13 cellular contexts compared by ENCODE assay signal in genomic region chr1:156684227-156684782, GRCh38. TPM values are rescaled to one million over a fixed set of nuclear protein-coding genes. Genes with fewer than 3 reads are reported as not detected.
DNase-seq lines count a peak whose midpoint lies in the region; ATAC-seq and TF ChIP-seq lines count a peak whose summit lies in the region.
"Had no signal": no experiment of that assay in that cellular context is flagged by ENCODE, and none has a peak within 500 bp of the region (broad histone marks: within the 10 kb centered on the region; RNA-seq: fewer than 3 reads in every experiment).

No MANE protein-coding gene starts in this region.

- H3K4me3 ChIP-seq in Jurkat, Clone E6-1 (ENCODE audit: low read length): no peak overlapping the region
- H3K4me3 ChIP-seq in heart right ventricle: no peak overlapping the region
- H3K4me3 ChIP-seq: SJSA1 had no signal

- peaks cover 38% of the 10 kb centered on the region for H3K27me3 Mint-ChIP-seq in activated T-helper 1 cell treated with anti-CD3 and anti-CD28 coated beads, Interleukin-12 subunit alpha, Interleukin-12 subunit beta, Interleukin-2, Interleukin-4 antibody, amounts not matched to agents 30 ng/mL and 10 ng/mL and 1 ng/mL, durations not matched to agents 14 hours and 24 hours and 36 hours (ENCODE audit: insufficient read depth)
- peaks cover 14 to 38% (median 31%) of the 10 kb centered on the region in 5 donors for H3K27me3 Mint-ChIP-seq in naive thymus-derived CD8-positive, alpha-beta T cell

- peaks cover 0 to 5% (median 2%) of the 10 kb centered on the region in 9 donors for H3K4me1 ChIP-seq in heart right ventricle

- H3K27ac Mint-ChIP-seq in activated T-helper 1 cell treated with anti-CD3 and anti-CD28 coated beads, Interleukin-12 subunit alpha, Interleukin-12 subunit beta, Interleukin-2, Interleukin-4 antibody, amounts not matched to agents 30 ng/mL and 10 ng/mL and 1 ng/mL, durations not matched to agents 14 hours and 24 hours and 36 hours: no peak overlapping the region
- H3K27ac Mint-ChIP-seq in naive thymus-derived CD8-positive, alpha-beta T cell: peak overlapping the region in 1 of 10 donors; percentile 37

- no peak overlapping the region for H3K4me3 Mint-ChIP-seq in activated T-helper 1 cell treated with anti-CD3 and anti-CD28 coated beads, Interleukin-12 subunit alpha, Interleukin-12 subunit beta, Interleukin-2, Interleukin-4 antibody, amounts not matched to agents 30 ng/mL and 10 ng/mL and 1 ng/mL, durations not matched to agents 14 hours and 24 hours and 36 hours
- no peak overlapping the region for H3K4me3 Mint-ChIP-seq in naive thymus-derived CD8-positive, alpha-beta T cell

- no peaks in the 10 kb centered on the region for H3K36me3 Mint-ChIP-seq in activated T-helper 1 cell treated with anti-CD3 and anti-CD28 coated beads, Interleukin-12 subunit alpha, Interleukin-12 subunit beta, Interleukin-2, Interleukin-4 antibody, amounts not matched to agents 30 ng/mL and 10 ng/mL and 1 ng/mL, durations not matched to agents 14 hours and 24 hours and 36 hours (ENCODE audit: low read depth)
- no peaks in the 10 kb centered on the region for H3K36me3 Mint-ChIP-seq in naive thymus-derived CD8-positive, alpha-beta T cell

- H3K9me3 Mint-ChIP-seq in activated T-helper 1 cell treated with anti-CD3 and anti-CD28 coated beads, Interleukin-12 subunit alpha, Interleukin-12 subunit beta, Interleukin-2, Interleukin-4 antibody, amounts not matched to agents 30 ng/mL and 10 ng/mL and 1 ng/mL, durations not matched to agents 14 hours and 24 hours and 36 hours: no peaks in the 10 kb centered on the region
- H3K9me3 Mint-ChIP-seq in naive thymus-derived CD8-positive, alpha-beta T cell: no peaks in the 10 kb centered on the region

- ATAC-seq in naive thymus-derived CD8-positive, alpha-beta T cell: peak; percentile 53 to 79
- no peak for ATAC-seq in heart right ventricle

- DNase-seq in SKM-1 treated with dmso at 0.1 percent for 144 hours (lab: John Stamatoyannopoulos, UW; ENCODE audit: unreplicated experiment): peak; percentile 42
- no peak for DNase-seq in SKM-1 (lab: John Stamatoyannopoulos, UW; ENCODE audit: unreplicated experiment)
- DNase-seq in Jurkat, Clone E6-1 (ENCODE audit: low read depth, low spot score): peak; percentile 47
- DNase-seq in activated T-helper 1 cell treated with anti-CD3 and anti-CD28 coated beads, Interleukin-12 subunit alpha, Interleukin-12 subunit beta, Interleukin-2, Interleukin-4 antibody, amounts not matched to agents 30 ng/mL and 10 ng/mL and 1 ng/mL, durations not matched to agents 14 hours and 24 hours and 36 hours (ENCODE audit: low spot score): peak; percentile 36
- DNase-seq in naive thymus-derived CD8-positive, alpha-beta T cell: peak in 2 of 10 donors; percentile 31 to 41
- no peak for DNase-seq in heart right ventricle
- DNase-seq in occipital lobe (lab: John Stamatoyannopoulos, UW): no peak
- DNase-seq in foreskin melanocyte: no peak
- DNase-seq: activated gamma-delta T cell, glutamatergic neuron, NCI-H1048 had no signal

- H3K9me3 ChIP-seq in heart right ventricle: no peaks in the 10 kb centered on the region
- H3K9me3 ChIP-seq: neutrophil, SJSA1 had no signal

- intact Hi-C loops in activated T-helper 1 cell treated with anti-CD3 and anti-CD28 coated beads, Interleukin-12 subunit alpha, Interleukin-12 subunit beta, Interleukin-2, Interleukin-4 antibody, amounts not matched to agents 30 ng/mL and 10 ng/mL and 1 ng/mL, durations not matched to agents 14 hours and 24 hours and 36 hours (cut with micrococcal nuclease): no loop called here
- intact Hi-C loops in heart right ventricle (cut with DNase I): loop anchor here in 2 of 10 donors (10.0 kb wide), 2 partner anchors 180 to 240 kb away; partner anchors contain the start of genes LRRC71 (in 1 of the 2) and NTRK1 (in 1 of the 2)

- H3K27ac ChIP-seq in heart right ventricle: no peak overlapping the region
- H3K27ac ChIP-seq: neutrophil, SJSA1 had no signal

- POLR2A ChIA-PET in naive thymus-derived CD8-positive, alpha-beta T cell (lab: Charles Lee): interaction anchor here (1.6 kb wide), 1 partner anchor 44 kb away, joined by 5 read pairs; the partner anchor contains the start of genes ISG20L2 and METTL25B

- H3K27me3 ChIP-seq in heart right ventricle: peaks cover 0 to 66% (median 12%) of the 10 kb centered on the region in 7 donors

- no peak for TF ChIP-seq CTCF in heart right ventricle (IDR thresholded peaks at IDR 0.05)

- WGBS in heart right ventricle, 2 donors: 79 to 81% methylated on average over 5 of the region's 5 CpGs

- peaks cover 20% of the 10 kb centered on the region for H3K4me1 Mint-ChIP-seq in activated T-helper 1 cell treated with anti-CD3 and anti-CD28 coated beads, Interleukin-12 subunit alpha, Interleukin-12 subunit beta, Interleukin-2, Interleukin-4 antibody, amounts not matched to agents 30 ng/mL and 10 ng/mL and 1 ng/mL, durations not matched to agents 14 hours and 24 hours and 36 hours (ENCODE audit: low read depth)
- H3K4me1 Mint-ChIP-seq in naive thymus-derived CD8-positive, alpha-beta T cell: peaks cover 2 to 21% (median 19%) of the 10 kb centered on the region in 4 donors

- H3K36me3 ChIP-seq in heart right ventricle: no peaks in the 10 kb centered on the region
- H3K36me3 ChIP-seq: neutrophil, SJSA1 had no signal

RNA-seq across cellular contexts. Expression of gene NES, which starts 7.1 kb away (rescaled TPM):
- polyA plus RNA-seq in Jurkat, Clone E6-1 (2012; ENCODE audit: insufficient read depth, insufficient read length): not detected
- total RNA-seq in activated T-helper 1 cell treated with anti-CD3 and anti-CD28 coated beads, Interleukin-12 subunit alpha, Interleukin-12 subunit beta, Interleukin-2, Interleukin-4 antibody, amounts not matched to agents 30 ng/mL and 10 ng/mL and 1 ng/mL, durations not matched to agents 14 hours and 24 hours and 36 hours: not detected in 2 replicates
- not detected for total RNA-seq in naive thymus-derived CD8-positive, alpha-beta T cell
- not detected for polyA plus RNA-seq in naive thymus-derived CD8-positive, alpha-beta T cell
- total RNA-seq in heart right ventricle (100 to 1,000 TPM in 9 of 10 donors, 10 to 100 TPM in 1; 84.6 to 389 (median 196) TPM), occipital lobe (24.0 TPM)
- 100 to 1,000 TPM in 1 of 2 donors, 10 to 100 TPM in 1; 46.8 to 116 TPM for polyA plus RNA-seq in heart right ventricle

RNA-seq across cellular contexts. Expression of gene CRABP2, which starts 21.1 kb away (rescaled TPM):
- polyA plus RNA-seq in Jurkat, Clone E6-1 (2012; ENCODE audit: insufficient read depth, insufficient read length): 1.9 TPM
- 1.4 and 1.6 TPM in 2 replicates for total RNA-seq in activated T-helper 1 cell treated with anti-CD3 and anti-CD28 coated beads, Interleukin-12 subunit alpha, Interleukin-12 subunit beta, Interleukin-2, Interleukin-4 antibody, amounts not matched to agents 30 ng/mL and 10 ng/mL and 1 ng/mL, durations not matched to agents 14 hours and 24 hours and 36 hours
- total RNA-seq in naive thymus-derived CD8-positive, alpha-beta T cell: 1 to 10 TPM in 1 of 2 experiments, under 1 TPM in 1; 0.44 to 2.9 TPM
- polyA plus RNA-seq in naive thymus-derived CD8-positive, alpha-beta T cell: not detected
- 1 to 10 TPM in 4 of 10 donors, under 1 TPM in 5, not detected in 1; 0.25 to 2.7 (median 0.64) TPM for total RNA-seq in heart right ventricle
- 1 to 10 TPM; 1.5 to 1.8 TPM for polyA plus RNA-seq in heart right ventricle
- total RNA-seq in occipital lobe: 3.1 TPM

RNA-seq across cellular contexts. Expression of gene BCAN, which starts 42.4 kb away (rescaled TPM):
- not detected for polyA plus RNA-seq in Jurkat, Clone E6-1 (2012; ENCODE audit: insufficient read depth, insufficient read length)
- not detected in 2 replicates for total RNA-seq in activated T-helper 1 cell treated with anti-CD3 and anti-CD28 coated beads, Interleukin-12 subunit alpha, Interleukin-12 subunit beta, Interleukin-2, Interleukin-4 antibody, amounts not matched to agents 30 ng/mL and 10 ng/mL and 1 ng/mL, durations not matched to agents 14 hours and 24 hours and 36 hours
- total RNA-seq in naive thymus-derived CD8-positive, alpha-beta T cell: not detected
- polyA plus RNA-seq in naive thymus-derived CD8-positive, alpha-beta T cell: not detected
- total RNA-seq in heart right ventricle: under 1 TPM in 6 of 10 donors, not detected in 4; 0.14 to 0.52 (median 0.24) TPM
- polyA plus RNA-seq in heart right ventricle: under 1 TPM; 0.20 to 0.29 TPM
- total RNA-seq in occipital lobe: 95.8 TPM
- total RNA-seq: SJSA1 had no signal

RNA-seq across cellular contexts. Expression of gene METTL25B, which starts 44.0 kb away (rescaled TPM):
- polyA plus RNA-seq in Jurkat, Clone E6-1 (2012; ENCODE audit: insufficient read depth, insufficient read length): 31.8 TPM
- total RNA-seq in activated T-helper 1 cell treated with anti-CD3 and anti-CD28 coated beads, Interleukin-12 subunit alpha, Interleukin-12 subunit beta, Interleukin-2, Interleukin-4 antibody, amounts not matched to agents 30 ng/mL and 10 ng/mL and 1 ng/mL, durations not matched to agents 14 hours and 24 hours and 36 hours: 31.6 and 38.9 TPM in 2 replicates
- 10 to 100 TPM; 33.6 to 39.3 TPM for total RNA-seq in naive thymus-derived CD8-positive, alpha-beta T cell
- 1 to 10 TPM; 2.3 to 6.7 (median 5.6) TPM for polyA plus RNA-seq in naive thymus-derived CD8-positive, alpha-beta T cell
- total RNA-seq in heart right ventricle (10 to 100 TPM; 12.8 to 18.8 (median 15.2) TPM), occipital lobe (9.2 TPM)
- 10 to 100 TPM; 17.0 to 45.2 TPM for polyA plus RNA-seq in heart right ventricle

RNA-seq across cellular contexts. Expression of gene ISG20L2, which starts 44.3 kb away (rescaled TPM):
- 44.6 TPM for polyA plus RNA-seq in Jurkat, Clone E6-1 (2012; ENCODE audit: insufficient read depth, insufficient read length)
- 73.7 and 81.5 TPM in 2 replicates for total RNA-seq in activated T-helper 1 cell treated with anti-CD3 and anti-CD28 coated beads, Interleukin-12 subunit alpha, Interleukin-12 subunit beta, Interleukin-2, Interleukin-4 antibody, amounts not matched to agents 30 ng/mL and 10 ng/mL and 1 ng/mL, durations not matched to agents 14 hours and 24 hours and 36 hours
- 10 to 100 TPM; 45.0 to 50.3 TPM for total RNA-seq in naive thymus-derived CD8-positive, alpha-beta T cell
- 10 to 100 TPM; 20.0 to 23.4 (median 20.7) TPM for polyA plus RNA-seq in naive thymus-derived CD8-positive, alpha-beta T cell
- total RNA-seq in heart right ventricle (10 to 100 TPM; 10.5 to 17.5 (median 15.2) TPM), occipital lobe (6.2 TPM)
- polyA plus RNA-seq in heart right ventricle: 10 to 100 TPM in 1 of 2 donors, 1 to 10 TPM in 1; 5.7 to 11.3 TPM

Comparison
In these comparisons a context has a peak if more than half of its experiments do, and no peak if none do; other contexts are left out.
1. DNase-seq: peak in SKM-1 treated with dmso at 0.1 percent for 144 hours (single experiment), Jurkat, Clone E6-1 (single experiment) and activated T-helper 1 cell treated with anti-CD3 and anti-CD28 coated beads, Interleukin-12 subunit alpha, Interleukin-12 subunit beta, Interleukin-2, Interleukin-4 antibody, amounts not matched to agents 30 ng/mL and 10 ng/mL and 1 ng/mL, durations not matched to agents 14 hours and 24 hours and 36 hours (single experiment); none in SKM-1 (single experiment), heart right ventricle (0 of 2), occipital lobe (single experiment) and foreskin melanocyte (single experiment).
2. ATAC-seq: peak in naive thymus-derived CD8-positive, alpha-beta T cell (2 of 2); none in heart right ventricle (0 of 8).
3. RNA of gene NES, which starts 7.1 kb away (total RNA-seq): 84.6 to 389 TPM in heart right ventricle and 24.0 TPM in occipital lobe (single experiment); not detected in activated T-helper 1 cell treated with anti-CD3 and anti-CD28 coated beads, Interleukin-12 subunit alpha, Interleukin-12 subunit beta, Interleukin-2, Interleukin-4 antibody, amounts not matched to agents 30 ng/mL and 10 ng/mL and 1 ng/mL, durations not matched to agents 14 hours and 24 hours and 36 hours and not detected in naive thymus-derived CD8-positive, alpha-beta T cell; every median in the first group is over 10 times any median in the second.
4. RNA of gene BCAN, which starts 42.4 kb away (total RNA-seq): 95.8 TPM in occipital lobe (single experiment); 0.14 to 0.52 TPM in heart right ventricle, not detected in activated T-helper 1 cell treated with anti-CD3 and anti-CD28 coated beads, Interleukin-12 subunit alpha, Interleukin-12 subunit beta, Interleukin-2, Interleukin-4 antibody, amounts not matched to agents 30 ng/mL and 10 ng/mL and 1 ng/mL, durations not matched to agents 14 hours and 24 hours and 36 hours and not detected in naive thymus-derived CD8-positive, alpha-beta T cell; every median in the first group is over 10 times any median in the second.